Comparison of ENCODE assay signal across 17 cellular contexts in the genomic region with DNA sequence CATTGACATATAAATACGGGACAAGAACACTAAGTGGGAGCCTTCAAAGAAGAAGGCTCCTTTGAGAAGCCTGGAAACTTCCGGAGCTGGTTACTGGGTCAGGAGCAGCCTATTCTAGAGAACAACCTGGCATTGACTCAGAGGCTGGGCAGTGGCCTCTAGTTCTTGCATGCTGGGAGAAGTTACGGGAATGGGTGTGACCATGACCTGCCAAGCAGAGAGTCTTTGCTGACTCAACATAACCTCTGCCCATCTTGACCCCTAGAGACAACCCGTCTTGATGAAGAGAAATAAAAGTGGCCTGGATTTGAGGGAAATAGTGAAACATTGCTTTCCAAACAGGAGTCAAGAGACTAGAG. TPM values are rescaled to one million over a fixed set of nuclear protein-coding genes. Genes with fewer than 3 reads are reported as not detected.
DNase-seq lines count a peak whose midpoint lies in the region; ATAC-seq, FAIRE-seq and TF ChIP-seq lines count a peak whose summit lies in the region.
"Had no signal": no experiment of that assay in that cellular context is flagged by ENCODE, and none has a peak within 500 bp of the region (broad histone marks: within the 10 kb centered on the region; RNA-seq: fewer than 3 reads in every experiment).

No MANE protein-coding gene starts in this region.

- FAIRE-seq in K562 (lab: Jason Lieb, UNC), result no peak
- FAIRE-seq: GM19239 had no signal

- POLR2A ChIA-PET in K562 (lab: Yijun Ruan, JAX), result no interaction called here

- peaks cover 25% of the 10 kb centered on the region for H3K36me3 ChIP-seq in ACC112 (ENCODE audit: insufficient read depth, low read length)
- no peaks in the 10 kb centered on the region for H3K36me3 ChIP-seq in K562 (ENCODE audit: control insufficient read depth, insufficient read depth, low read length)
- no peaks in the 10 kb centered on the region for H3K36me3 ChIP-seq in WERI-Rb-1

- no peak for TF ChIP-seq RAD21 in K562 (CRISPR knock-in tag; conservative IDR thresholded peaks at IDR 0.05 in 1 of 2, IDR thresholded peaks at IDR 0.05 in 1 of 2)

- CTCF ChIA-PET in K562 (lab: Yijun Ruan, JAX; ENCODE audit: low intra/inter-chr PET ratio), result no interaction called here

- H3K27me3 Mint-ChIP-seq in osteocyte (ENCODE audit: unreplicated experiment), result no peaks in the 10 kb centered on the region
- peaks cover 2% of the 10 kb centered on the region for H3K27me3 Mint-ChIP-seq in activated T-helper 2 cell treated with anti-CD3 and anti-CD28 coated beads, Interferon-gamma antibody, Interleukin-2, Interleukin-4, amounts not matched to agents 10 μg/mL and 5 μg/mL and 100 μg/mL, durations not matched to agents 14 hours and 24 hours and 36 hours (ENCODE audit: low read depth)
- H3K27me3 Mint-ChIP-seq: stimulated activated naive CD8-positive, alpha-beta T cell treated with anti-CD3 and anti-CD28 coated beads, Interleukin-15, amount 100 ng/mL, for 72 hours had no signal

- in situ Hi-C loops in K562 (cut with MboI), result no loop called here

- TF ChIP-seq CTCF in K562 (IDR thresholded peaks at IDR 0.05 in 2 of 3, conservative IDR thresholded peaks at IDR 0.05 in 1 of 3; ENCODE audit: insufficient read depth in 2 of 3, low read depth in 1 of 3, low read length in 3 of 3) (no peak), osteocyte (IDR thresholded peaks at IDR 0.05) (no peak), WERI-Rb-1 (IDR thresholded peaks at IDR 0.05; ENCODE audit: low read depth, low read length) (no peak)

- H3K79me2 ChIP-seq in ACC112 (ENCODE audit: control insufficient read depth, insufficient read depth, low read length, unreplicated experiment) (peaks cover 99% of the 10 kb centered on the region), K562 (ENCODE audit: control insufficient read depth, insufficient read depth, low read length) (no peaks in the 10 kb centered on the region)

- BruUV-seq in K562 (replicated peaks; lab: Mats Ljungman, UMichigan), result no TSS peak

- H3K9me1 ChIP-seq in K562 (ENCODE audit: control insufficient read depth, insufficient read depth, low read length), result no peaks in the 10 kb centered on the region

- peaks cover 85% of the 10 kb centered on the region for H3K4me1 ChIP-seq in ACC112 (ENCODE audit: control insufficient read depth, insufficient read depth, low read length, unreplicated experiment)
- no peaks in the 10 kb centered on the region for H3K4me1 ChIP-seq in K562 (replicated peaks in 1 of 2; ENCODE audit: control insufficient read depth in 2 of 2, insufficient read depth in 2 of 2, low read length in 2 of 2)
- H3K4me1 ChIP-seq in right cardiac atrium (ENCODE audit: control insufficient read depth, insufficient read depth, low read length), result peaks cover 33% of the 10 kb centered on the region

- no peak overlapping the region for H3K4me3 Mint-ChIP-seq in osteocyte (ENCODE audit: unreplicated experiment)
- H3K4me3 Mint-ChIP-seq in activated T-helper 2 cell treated with anti-CD3 and anti-CD28 coated beads, Interferon-gamma antibody, Interleukin-2, Interleukin-4, amounts not matched to agents 10 μg/mL and 5 μg/mL and 100 μg/mL, durations not matched to agents 14 hours and 24 hours and 36 hours (ENCODE audit: low read depth), result no peak overlapping the region
- H3K4me3 Mint-ChIP-seq: activated CD4-positive, alpha-beta T cell treated with anti-CD3 and anti-CD28 coated beads for 36 hours; naive thymus-derived CD8-positive, alpha-beta T cell; stimulated activated naive CD8-positive, alpha-beta T cell treated with anti-CD3 and anti-CD28 coated beads, Interleukin-15, amount 100 ng/mL, for 72 hours; T-cell had no signal

- no peak for ATAC-seq in K562
- peak; percentile 29 to 35 for ATAC-seq in right cardiac atrium
- ATAC-seq in HG03469 (IDR thresholded peaks at IDR 0.05; ENCODE audit: unreplicated experiment), result no peak
- ATAC-seq: activated CD4-positive, alpha-beta T cell treated with anti-CD3 and anti-CD28 coated beads for 36 hours; naive thymus-derived CD8-positive, alpha-beta T cell; stimulated activated naive CD8-positive, alpha-beta T cell treated with anti-CD3 and anti-CD28 coated beads, Interleukin-15, amount 100 ng/mL, for 72 hours; T-cell had no signal

- 6% methylated on average over 2 of the region's 4 CpGs for WGBS in K562 (ENCODE audit: insufficient coverage, low coverage, missing lambda C conversion rate)
- 76% methylated on average over 4 of the region's 4 CpGs for WGBS in right cardiac atrium

- peak overlapping the region; percentile 75 for H3K27ac ChIP-seq in ACC112 (ENCODE audit: low read depth, low read length)
- no peak overlapping the region for H3K27ac ChIP-seq in K562 (ENCODE audit: extremely low read depth, low read depth, low read length)
- H3K27ac ChIP-seq in right cardiac atrium (ENCODE audit: low read length), result peak overlapping the region; percentile 97
- H3K27ac ChIP-seq in WERI-Rb-1, result no peak overlapping the region

- H3K4me2 ChIP-seq in K562 (ENCODE audit: insufficient read depth, low read length), result no peak overlapping the region

- no peaks in the 10 kb centered on the region for H4K20me1 ChIP-seq in K562 (replicated peaks; ENCODE audit: control insufficient read depth, insufficient read depth, low read length)

- H2AFZ ChIP-seq in ACC112 (ENCODE audit: low read length, unreplicated experiment) (no peak overlapping the region), K562 (ENCODE audit: low read depth, low read length) (no peak overlapping the region)

- TF ChIP-seq EP300 in K562 (IDR thresholded peaks at IDR 0.05; ENCODE audit: low read length), result no peak

- TF ChIP-seq POLR2A in K562 (conservative IDR thresholded peaks at IDR 0.05), result no peak

- H3K9me3 ChIP-seq in K562 (replicated peaks; ENCODE audit: control insufficient read depth, insufficient read depth, low read depth, low read length), result no peaks in the 10 kb centered on the region
- no peaks in the 10 kb centered on the region for H3K9me3 ChIP-seq in right cardiac atrium (ENCODE audit: control insufficient read depth, low read length)
- H3K9me3 ChIP-seq in WERI-Rb-1 (ENCODE audit: severe bottlenecking), result no peaks in the 10 kb centered on the region

- intact Hi-C loops in K562 (cut with micrococcal nuclease), result no loop called here
- intact Hi-C loops in right cardiac atrium (cut with DNase I), result no loop called here
- intact Hi-C loops in activated T-helper 2 cell treated with anti-CD3 and anti-CD28 coated beads, Interferon-gamma antibody, Interleukin-2, Interleukin-4, amounts not matched to agents 10 μg/mL and 5 μg/mL and 100 μg/mL, durations not matched to agents 14 hours and 24 hours and 36 hours (cut with micrococcal nuclease), result no loop called here

- no peaks in the 10 kb centered on the region for H3K27me3 ChIP-seq in ACC112 (ENCODE audit: insufficient read depth, low read length)
- no peaks in the 10 kb centered on the region; a peak in 1 of 5 replicates for H3K27me3 ChIP-seq in K562 (ENCODE audit: control insufficient read depth in 2 of 2, insufficient read depth in 2 of 2, low read length in 2 of 2)
- H3K27me3 ChIP-seq in right cardiac atrium (ENCODE audit: control insufficient read depth, insufficient read depth), result no peaks in the 10 kb centered on the region
- no peaks in the 10 kb centered on the region for H3K27me3 ChIP-seq in WERI-Rb-1 (ENCODE audit: insufficient read depth, low read depth, severe bottlenecking)

- H3K4me3 ChIP-seq in ACC112 (ENCODE audit: low read depth, low read length), result no peak overlapping the region
- no peak overlapping the region for H3K4me3 ChIP-seq in K562
- no peak overlapping the region for H3K4me3 ChIP-seq in right cardiac atrium (ENCODE audit: low read length)
- no peak overlapping the region for H3K4me3 ChIP-seq in WERI-Rb-1 (ENCODE audit: low read depth, low read length)

- H3K4me1 Mint-ChIP-seq in osteocyte (ENCODE audit: unreplicated experiment), result peaks cover 90% of the 10 kb centered on the region
- no peaks in the 10 kb centered on the region for H3K4me1 Mint-ChIP-seq in activated T-helper 2 cell treated with anti-CD3 and anti-CD28 coated beads, Interferon-gamma antibody, Interleukin-2, Interleukin-4, amounts not matched to agents 10 μg/mL and 5 μg/mL and 100 μg/mL, durations not matched to agents 14 hours and 24 hours and 36 hours (ENCODE audit: low read depth)
- H3K4me1 Mint-ChIP-seq: activated CD4-positive, alpha-beta T cell treated with anti-CD3 and anti-CD28 coated beads for 36 hours; naive thymus-derived CD8-positive, alpha-beta T cell; stimulated activated naive CD8-positive, alpha-beta T cell treated with anti-CD3 and anti-CD28 coated beads, Interleukin-15, amount 100 ng/mL, for 72 hours; T-cell had no signal

- peak overlapping the region; percentile 66 for H3K27ac Mint-ChIP-seq in osteocyte (ENCODE audit: unreplicated experiment)
- H3K27ac Mint-ChIP-seq in activated T-helper 2 cell treated with anti-CD3 and anti-CD28 coated beads, Interferon-gamma antibody, Interleukin-2, Interleukin-4, amounts not matched to agents 10 μg/mL and 5 μg/mL and 100 μg/mL, durations not matched to agents 14 hours and 24 hours and 36 hours, result no peak overlapping the region
- H3K27ac Mint-ChIP-seq: activated CD4-positive, alpha-beta T cell treated with anti-CD3 and anti-CD28 coated beads for 36 hours; naive thymus-derived CD8-positive, alpha-beta T cell; stimulated activated naive CD8-positive, alpha-beta T cell treated with anti-CD3 and anti-CD28 coated beads, Interleukin-15, amount 100 ng/mL, for 72 hours; T-cell had no signal

- no peak overlapping the region for H3K9ac ChIP-seq in K562 (ENCODE audit: insufficient read depth in 1 of 2, low read depth in 2 of 2, low read length in 2 of 2)

- H3K36me3 Mint-ChIP-seq in osteocyte (ENCODE audit: unreplicated experiment), result peaks cover 30% of the 10 kb centered on the region
- H3K36me3 Mint-ChIP-seq in activated T-helper 2 cell treated with anti-CD3 and anti-CD28 coated beads, Interferon-gamma antibody, Interleukin-2, Interleukin-4, amounts not matched to agents 10 μg/mL and 5 μg/mL and 100 μg/mL, durations not matched to agents 14 hours and 24 hours and 36 hours (ENCODE audit: low read depth), result no peaks in the 10 kb centered on the region
- H3K36me3 Mint-ChIP-seq: naive thymus-derived CD8-positive, alpha-beta T cell; T-cell had no signal

- H3K9me3 Mint-ChIP-seq in osteocyte (ENCODE audit: unreplicated experiment), result no peaks in the 10 kb centered on the region
- no peaks in the 10 kb centered on the region for H3K9me3 Mint-ChIP-seq in activated T-helper 2 cell treated with anti-CD3 and anti-CD28 coated beads, Interferon-gamma antibody, Interleukin-2, Interleukin-4, amounts not matched to agents 10 μg/mL and 5 μg/mL and 100 μg/mL, durations not matched to agents 14 hours and 24 hours and 36 hours
- H3K9me3 Mint-ChIP-seq: naive thymus-derived CD8-positive, alpha-beta T cell; stimulated activated naive CD8-positive, alpha-beta T cell treated with anti-CD3 and anti-CD28 coated beads, Interleukin-15, amount 100 ng/mL, for 72 hours; T-cell had no signal

- DNase-seq in K562 (ENCODE audit: extremely low read depth in 1 of 4, low spot score in 3 of 4) (no peak), right cardiac atrium (peak in 2 of 3 donors; percentile 19 to 55), osteocyte (ENCODE audit: extremely low spot score, unreplicated experiment) (no peak), WERI-Rb-1 (no peak), NCI-H1694 treated with DMSO at 0.1 percent for 48 hours (lab: John Stamatoyannopoulos, UW) (no peak)
- no peak for DNase-seq in activated T-helper 2 cell treated with anti-CD3 and anti-CD28 coated beads, Interferon-gamma antibody, Interleukin-2, Interleukin-4, amounts not matched to agents 10 μg/mL and 5 μg/mL and 100 μg/mL, durations not matched to agents 14 hours and 24 hours and 36 hours (ENCODE audit: low spot score)
- DNase-seq: activated CD4-positive, alpha-beta T cell treated with anti-CD3 and anti-CD28 coated beads for 36 hours; activated T-cell treated with anti-CD3 and anti-CD28 coated beads, Interleukin-2, amount 50 U/mL, for 1 hour; cortex of kidney; naive thymus-derived CD8-positive, alpha-beta T cell; NCI-H1105 treated with DMSO at 0.1 percent for 48 hours; NCI-H446; stimulated activated naive CD8-positive, alpha-beta T cell treated with anti-CD3 and anti-CD28 coated beads, Interleukin-15, amount 100 ng/mL, for 72 hours; T-cell had no signal

RNA-seq across cellular contexts. Expression of gene STARD13, which starts 21.0 kb away (rescaled TPM):
- total RNA-seq in K562 (2011; cell fraction: chromatin; rRNA removed; ENCODE audit: low replicate concordance), result not detected in 2 replicates
- not detected in 2 replicates for total RNA-seq in K562 (2011; cell fraction: nucleolus; rRNA removed)
- total RNA-seq in K562 (2011; cell fraction: nucleoplasm; rRNA removed), result not detected in 2 replicates
- not detected in 2 replicates for total RNA-seq in K562 (2014; rRNA removed)
- total RNA-seq in K562 (2014; rRNA removed; fragmentation: Illumina TruSeq; extraction: Trizol), result not detected in 2 replicates
- not detected in 2 replicates for total RNA-seq in K562 (2015; rRNA removed; fragmentation: Illumina TruSeq; extraction: Trizol)
- 0.11 and 0.34 TPM in 2 replicates for total RNA-seq in K562 (2021)
- not detected in 2 replicates for polyA plus RNA-seq in K562 (2011; rRNA removed)
- polyA plus RNA-seq in K562 (2011; cell fraction: cytosol; rRNA removed), result 0.01 TPM in 1 of 2 replicates, not detected in the other
- polyA plus RNA-seq in K562 (2011; cell fraction: nucleus; rRNA removed), result not detected in 2 replicates
- polyA plus RNA-seq in K562 (2012), result not detected in 2 replicates
- not detected in 2 replicates for polyA plus RNA-seq in K562 (2014; fragmentation: Illumina TruSeq; extraction: Trizol)
- not detected for polyA plus RNA-seq in K562 (2014; fragmentation: Nextera tagmentation; extraction: Ambion mirVana)
- polyA plus RNA-seq in K562 (2014; rRNA removed), result not detected in 2 replicates
- not detected in 2 replicates for polyA minus RNA-seq in K562 (2011; rRNA and poly(A)+ RNA removed)
- polyA minus RNA-seq in K562 (2011; cell fraction: cytosol; rRNA and poly(A)+ RNA removed), result not detected in 2 replicates
- polyA minus RNA-seq in K562 (2011; cell fraction: nucleus; rRNA and poly(A)+ RNA removed), result not detected in 2 replicates
- 10 to 100 TPM; 26.1 to 35.7 (median 30.7) TPM for total RNA-seq in right cardiac atrium
- 9.6 TPM for polyA plus RNA-seq in right cardiac atrium
- 64.8 and 72.0 TPM in 2 replicates for total RNA-seq in osteocyte
- total RNA-seq in activated T-helper 2 cell treated with anti-CD3 and anti-CD28 coated beads, Interferon-gamma antibody, Interleukin-2, Interleukin-4, amounts not matched to agents 10 μg/mL and 5 μg/mL and 100 μg/mL, durations not matched to agents 14 hours and 24 hours and 36 hours, result 1.5 and 2.0 TPM in 2 replicates
- total RNA-seq: naive thymus-derived CD8-positive, alpha-beta T cell had no signal
- polyA plus RNA-seq: naive thymus-derived CD8-positive, alpha-beta T cell had no signal

Comparison
In these comparisons a context has a peak if more than half of its experiments do, and no peak if none do; other contexts are left out.
1. H3K27ac ChIP-seq: peak in ACC112 (single experiment) and right cardiac atrium (single experiment); none in K562 (single experiment) and WERI-Rb-1 (single experiment).
2. ATAC-seq: peak in right cardiac atrium (2 of 2); none in K562 (single experiment) and HG03469 (single experiment).
3. DNase-seq: peak in right cardiac atrium (2 of 3); none in K562 (0 of 4), osteocyte (single experiment), activated T-helper 2 cell treated with anti-CD3 and anti-CD28 coated beads, Interferon-gamma antibody, Interleukin-2, Interleukin-4, amounts not matched to agents 10 μg/mL and 5 μg/mL and 100 μg/mL, durations not matched to agents 14 hours and 24 hours and 36 hours (single experiment), WERI-Rb-1 (single experiment) and NCI-H1694 treated with DMSO at 0.1 percent for 48 hours (single experiment).